ENCODE assay signal across 19 cellular contexts in genomic region chr14:37587438-37587837, GRCh38. TPM values are rescaled to one million over a fixed set of nuclear protein-coding genes. Genes with fewer than 3 reads are reported as not detected.
DNase-seq lines count a peak whose midpoint lies in the region; ATAC-seq and TF ChIP-seq lines count a peak whose summit lies in the region.
"Had no signal": no experiment of that assay in that cellular context is flagged by ENCODE, and none has a peak within 500 bp of the region (broad histone marks: within the 10 kb centered on the region; RNA-seq: fewer than 3 reads in every experiment).

No MANE protein-coding gene starts in this region.

- no peak for TF ChIP-seq POLR2A in transverse colon (IDR thresholded peaks at IDR 0.05)

- no peak for TF ChIP-seq EP300 in transverse colon (IDR thresholded peaks at IDR 0.05; ENCODE audit: low read depth)

- H3K9me3 Mint-ChIP-seq in natural killer cell, result peaks cover 3% of the 10 kb centered on the region in 2 donors

- peak overlapping the region; percentile 87 to 94 (median 90) for H3K27ac ChIP-seq in transverse colon
- no peak overlapping the region for H3K27ac ChIP-seq in MM.1S (ENCODE audit: low read length)
- H3K27ac ChIP-seq: uterus had no signal

- no peak overlapping the region for H3K4me2 ChIP-seq in MM.1S (ENCODE audit: low read depth, low read length)

- WGBS in transverse colon (ENCODE audit: low coverage in 1 of 2), 2 donors, result 0 to 11% methylated on average over 2 to 5 of the region's 5 CpGs

- H3K4me3 ChIP-seq in iPS-18c (ENCODE audit: insufficient read depth, low read depth, low read length) (peak overlapping the region; percentile 42; the same call in 1 of the 2 replicates), transverse colon (peak overlapping the region in 3 of 4 donors; percentile 57 to 68 (median 66)), MM.1S (ENCODE audit: low read length) (no peak overlapping the region)
- H3K4me3 ChIP-seq: GM12878, uterus had no signal

- H3K27ac Mint-ChIP-seq in natural killer cell, result no peak overlapping the region
- H3K27ac Mint-ChIP-seq: activated T-cell treated with anti-CD3 and anti-CD28 coated beads, Interleukin-2, amount 50 U/mL, for 72 hours had no signal

- H3K9me3 ChIP-seq in iPS-18c (ENCODE audit: control insufficient read depth, insufficient read depth, low read length) (no peaks in the 10 kb centered on the region), transverse colon (no peaks in the 10 kb centered on the region), MM.1S (replicated peaks; ENCODE audit: insufficient read depth, low read length) (no peaks in the 10 kb centered on the region)
- H3K9me3 ChIP-seq: uterus had no signal

- H3K27me3 Mint-ChIP-seq in natural killer cell (ENCODE audit: low read depth in 2 of 2), result peaks cover 47 to 53% of the 10 kb centered on the region in 2 donors

- no peak for ATAC-seq in natural killer cell
- ATAC-seq: activated T-cell treated with anti-CD3 and anti-CD28 coated beads, Interleukin-2, amount 50 U/mL, for 72 hours; GM12878; left cardiac atrium had no signal

- peaks cover 4 to 36% (median 18%) of the 10 kb centered on the region in 4 donors for H3K4me1 ChIP-seq in transverse colon
- H3K4me1 ChIP-seq in MM.1S (ENCODE audit: low read length), result no peaks in the 10 kb centered on the region

- H3K4me1 Mint-ChIP-seq in natural killer cell, result no peaks in the 10 kb centered on the region

- H3K4me3 Mint-ChIP-seq in natural killer cell, result no peak overlapping the region
- H3K4me3 Mint-ChIP-seq: activated T-cell treated with anti-CD3 and anti-CD28 coated beads, Interleukin-2, amount 50 U/mL, for 72 hours had no signal

- H4K20me1 ChIP-seq in MM.1S (ENCODE audit: insufficient read depth, low read length), result no peaks in the 10 kb centered on the region

- no peaks in the 10 kb centered on the region for H3K9me2 ChIP-seq in MM.1S (replicated peaks; ENCODE audit: insufficient read depth, low read length)

- DNase-seq in NCI-H82 (lab: John Stamatoyannopoulos, UW) (peak; percentile 17), NCI-H82 treated with DMSO at 0.1 percent for 48 hours (lab: John Stamatoyannopoulos, UW; ENCODE audit: unreplicated experiment) (no peak), NCI-H345 treated with DMSO at 0.1 percent for 48 hours (lab: John Stamatoyannopoulos, UW; ENCODE audit: unreplicated experiment) (peak; percentile 58), transverse colon (no peak), natural killer cell (no peak), islet precursor cell (no peak), MM.1S (no peak)
- DNase-seq: activated CD4-positive, CD25-positive, alpha-beta regulatory T cell treated with anti-CD3 and anti-CD28 coated beads, Interleukin-2, amount 50 U/mL, for 72 hours; activated T-cell treated with anti-CD3 and anti-CD28 coated beads, Interleukin-2, amount 50 U/mL, for 72 hours; amygdala; NCI-H1694; uterus had no signal

- H3K36me3 ChIP-seq in transverse colon, result no peaks in the 10 kb centered on the region
- no peaks in the 10 kb centered on the region for H3K36me3 ChIP-seq in MM.1S (replicated peaks; ENCODE audit: insufficient read depth, low read length)
- H3K36me3 ChIP-seq: uterus had no signal

- H3K9ac ChIP-seq in MM.1S (ENCODE audit: low read length), result no peak overlapping the region

- H3K36me3 Mint-ChIP-seq in natural killer cell, result peaks cover 30% of the 10 kb centered on the region

- H3K27me3 ChIP-seq in transverse colon, result peaks cover 97% of the 10 kb centered on the region
- H3K27me3 ChIP-seq in MM.1S (replicated peaks; ENCODE audit: insufficient read depth, low read length), result no peaks in the 10 kb centered on the region

- intact Hi-C loops in transverse colon (cut with DNase I; ENCODE audit: low total_unique reads), result no loop called here
- intact Hi-C loops in natural killer cell (cut with micrococcal nuclease), result no loop called here

- no peak for TF ChIP-seq CTCF in transverse colon (IDR thresholded peaks at IDR 0.05)
- TF ChIP-seq CTCF in natural killer cell (IDR thresholded peaks at IDR 0.05), result no peak
- TF ChIP-seq CTCF in MM.1S (IDR thresholded peaks at IDR 0.05; ENCODE audit: low read length), result no peak

- H2AFZ ChIP-seq in MM.1S (ENCODE audit: low read length), result no peak overlapping the region

- in situ Hi-C loops in transverse colon (cut with MboI; ENCODE audit: low pct_ligation_motif_present in 1 of 4, low pct_unique_long_range_greater_than_20kb in 1 of 4, low sequenced_read_pairs in 3 of 4), result loop anchor here in 1 of 4 donors (10.0 kb wide), 1 partner anchor 343 kb away; no protein-coding TSS in a partner anchor

- no peaks in the 10 kb centered on the region for H3F3A ChIP-seq in MM.1S (ENCODE audit: insufficient read depth, low read length)

- no peaks in the 10 kb centered on the region for H3K79me2 ChIP-seq in MM.1S (ENCODE audit: low read length)

RNA-seq across cellular contexts. Expression of gene FOXA1, which starts 7.6 kb away (rescaled TPM):
- total RNA-seq in transverse colon, result 100 to 1,000 TPM in 1 of 4 donors, 10 to 100 TPM in 3; 53.2 to 157 (median 71.4) TPM
- not detected for total RNA-seq in natural killer cell
- total RNA-seq: dermis microvascular lymphatic vessel endothelial cell, frontal cortex, left cardiac atrium, osteocyte, uterus had no signal

RNA-seq across cellular contexts. Expression of gene TTC6, which starts 8.0 kb away (rescaled TPM):
- total RNA-seq in transverse colon, result 10 to 100 TPM in 1 of 4 donors, 1 to 10 TPM in 3; 1.5 to 12.5 (median 4.9) TPM
- total RNA-seq in natural killer cell, result not detected
- total RNA-seq: activated T-cell treated with anti-CD3 and anti-CD28 coated beads, Interleukin-2, amount 50 U/mL, for 72 hours; GM12878; HT1080; left cardiac atrium; osteocyte had no signal

Comparison
In these comparisons a context has a peak if more than half of its experiments do, and no peak if none do; other contexts are left out.
1. DNase-seq: peak in NCI-H82 (single experiment) and NCI-H345 treated with DMSO at 0.1 percent for 48 hours (single experiment); none in NCI-H82 treated with DMSO at 0.1 percent for 48 hours (single experiment), transverse colon (single experiment), natural killer cell (single experiment), islet precursor cell (single experiment) and MM.1S (single experiment).
2. RNA of gene FOXA1, which starts 7.6 kb away (total RNA-seq): 53.2 to 157 TPM in transverse colon; not detected in natural killer cell; every median in the first group is over 10 times any median in the second.